Comparison of ENCODE assay signal across 8 cellular contexts in the genomic region with DNA sequence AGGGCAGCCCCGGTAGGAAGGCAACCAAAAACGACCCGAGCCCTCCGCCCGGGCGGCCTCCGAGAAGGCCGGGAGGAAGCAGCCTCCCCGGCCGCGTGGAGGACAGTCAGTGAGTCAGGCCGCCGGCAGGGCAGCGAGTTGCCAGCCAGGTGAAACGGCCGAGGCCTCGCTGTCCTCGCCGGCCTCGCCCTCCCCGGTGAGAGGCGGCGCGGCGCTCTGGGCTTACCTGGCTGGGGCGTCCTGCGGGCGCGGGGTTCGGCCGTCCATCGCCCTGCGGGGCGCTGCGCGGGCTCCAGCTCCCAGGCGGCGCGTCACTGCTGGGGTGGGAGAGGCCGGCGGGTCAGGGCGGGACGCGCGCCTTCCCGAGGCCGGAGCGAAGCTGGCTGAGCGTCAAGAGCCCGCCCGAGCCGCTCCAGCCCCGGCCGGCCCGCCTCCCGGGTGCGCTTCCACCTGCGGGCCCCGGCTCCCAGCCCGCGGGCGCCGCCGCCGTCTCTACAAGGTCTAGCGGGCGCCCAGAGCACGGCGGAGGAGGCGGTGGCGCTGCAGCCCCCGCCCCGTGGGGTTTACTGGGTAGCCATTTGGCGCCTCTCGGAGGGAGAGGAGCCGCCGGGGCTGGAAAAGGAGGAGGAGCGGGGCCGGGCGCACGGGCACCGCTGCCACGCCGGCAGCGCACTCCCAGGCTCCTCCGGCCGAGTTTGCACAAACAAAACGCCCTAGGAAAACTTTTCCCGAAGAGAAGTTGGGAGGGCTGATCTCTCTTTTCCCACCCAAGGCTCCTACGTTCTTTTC. TPM values are rescaled to one million over a fixed set of nuclear protein-coding genes. Genes with fewer than 3 reads are reported as not detected.
DNase-seq lines count a peak whose midpoint lies in the region; ATAC-seq, FAIRE-seq and TF ChIP-seq lines count a peak whose summit lies in the region.

No MANE protein-coding gene starts in this region.

- H3K9me3 ChIP-seq in iPS-18c (ENCODE audit: control insufficient read depth, insufficient read depth, low read length) = no peaks in the 10 kb centered on the region
- H3K9me3 ChIP-seq in gastrocnemius medialis = no peaks in the 10 kb centered on the region

- H3K4me1 ChIP-seq in gastrocnemius medialis = peaks cover 8 to 12% of the 10 kb centered on the region in 2 donors

- TF ChIP-seq CTCF in gastrocnemius medialis (IDR thresholded peaks at IDR 0.05 in 4 of 5, conservative IDR thresholded peaks at IDR 0.05 in 1 of 5) = peak in 1 of 5 experiments; percentile 14

- peak in 1 of 2 donors; percentile 19 for TF ChIP-seq POLR2A in gastrocnemius medialis (IDR thresholded peaks at IDR 0.05)

- H3K27me3 ChIP-seq in gastrocnemius medialis = no peaks in the 10 kb centered on the region

- intact Hi-C loops in gastrocnemius medialis (cut with DNase I; ENCODE audit: low total_unique reads) = loop anchor here (5.0 kb wide), 2 partner anchors 64 to 104 kb away; no protein-coding TSS in a partner anchor

- ATAC-seq in GM21390 (IDR thresholded peaks at IDR 0.05; ENCODE audit: unreplicated experiment) = peak; percentile 59
- peak; percentile 71 to 76 for ATAC-seq in gastrocnemius medialis

- in situ Hi-C loops in T47D (cut with HindIII; ENCODE audit: low pct_unique_long_range_greater_than_20kb, low sequenced_read_pairs) (no loop called here), gastrocnemius medialis (cut with MboI; ENCODE audit: low sequenced_read_pairs in 4 of 4) (loop anchor here in 1 of 4 donors (10.0 kb wide), 1 partner anchor 106 kb away; no protein-coding TSS in a partner anchor)

- no peaks in the 10 kb centered on the region for H3K36me3 ChIP-seq in gastrocnemius medialis

- no peak for FAIRE-seq in RCC 7860 (lab: Jason Lieb, UNC)

- DNase-seq in EL = peak; percentile 78
- DNase-seq in HT-29 (ENCODE audit: low spot score) = peak; percentile 83
- DNase-seq in RCC 7860 (ENCODE audit: low spot score) = peak; percentile 64
- DNase-seq in T47D (ENCODE audit: low read depth in 1 of 2, low spot score in 1 of 2) = peak; percentile 61 to 87
- DNase-seq in gastrocnemius medialis = peak; percentile 28 to 46
- DNase-seq in central memory CD4-positive, alpha-beta T cell = no peak

- H3K27ac ChIP-seq in gastrocnemius medialis = peak overlapping the region; percentile 76 to 92 (median 85)

- H3K4me3 ChIP-seq in iPS-18c (ENCODE audit: insufficient read depth, low read depth, low read length) (peak overlapping the region; percentile 86), gastrocnemius medialis (peak overlapping the region; percentile 76 to 93 (median 84))

RNA-seq across cellular contexts. Expression of a gene that starts 0.5 kb away (rescaled TPM):
- total RNA-seq in HT-29 (2014; rRNA removed; shearing (Covaris generic)) = 11.1 and 12.4 TPM in 2 replicates
- 1 to 10 TPM; 1.9 to 9.6 (median 4.0) TPM for total RNA-seq in gastrocnemius medialis
